ENCODE assay signal across 1 cellular context in genomic region chr7:128304212-128304611, GRCh38.
TF ChIP-seq lines count a peak whose summit lies in the region.

No MANE protein-coding gene starts in this region.

TF ChIP-seq in K562, 482 proteins besides CTCF, POLR2A, EP300 and RAD21 (continued from another document):
- no peak for TF ChIP-seq ZMIZ1 (IDR thresholded peaks at IDR 0.05; ENCODE audit: low read depth in 2 of 2, low read length in 2 of 2)
- TF ChIP-seq NR2C1 (IDR thresholded peaks at IDR 0.05) = no peak
- no peak for TF ChIP-seq NR2C1 (tag; IDR thresholded peaks at IDR 0.05)
- TF ChIP-seq BCL6 (CRISPR knock-in tag; IDR thresholded peaks at IDR 0.05) = no peak
- TF ChIP-seq U2AF2 (optimal IDR thresholded peaks at IDR 0.05; ENCODE audit: low read depth, low read length) = no peak
- TF ChIP-seq MAFG (tag; conservative IDR thresholded peaks at IDR 0.05) = 0 out of 2 replicates have a peak, but pooled peaks have one; percentile 18
- peak; percentile 77 for TF ChIP-seq ZNF316 (IDR thresholded peaks at IDR 0.05)
- TF ChIP-seq NCOR1 (IDR thresholded peaks at IDR 0.05) = no peak
